19 cellular contexts compared by ENCODE assay signal in genomic region chr11:96273507-96273906, GRCh38.
DNase-seq lines count a peak whose midpoint lies in the region; ATAC-seq, FAIRE-seq and TF ChIP-seq lines count a peak whose summit lies in the region.
"Had no signal": no experiment of that assay in that cellular context is flagged by ENCODE, and none has a peak within 500 bp of the region (broad histone marks: within the 10 kb centered on the region; RNA-seq: fewer than 3 reads in every experiment).

No MANE protein-coding gene starts in this region.

- 100% methylated on average over 1 of the region's 1 CpG for WGBS in HepG2 (ENCODE audit: low lambda C conversion rate)
- 89% methylated on average over 1 of the region's 1 CpG for WGBS in right lobe of liver (ENCODE audit: insufficient coverage, low coverage, low lambda C conversion rate, missing lambda C conversion rate)
- WGBS in esophagus squamous epithelium, 2 donors: 89 to 100% methylated on average over 1 of the region's 1 CpG

- H3K4me3 ChIP-seq in HepG2 (replicated peaks in 1 of 3; ENCODE audit: insufficient read depth in 1 of 3, low read depth in 2 of 3, low read length in 3 of 3) (no peak overlapping the region), right lobe of liver (no peak overlapping the region), esophagus squamous epithelium (no peak overlapping the region)
- no peak overlapping the region for H3K4me3 ChIP-seq in effector memory CD4-positive, alpha-beta T cell (ENCODE audit: insufficient read depth, low read depth, low read length, poor library complexity, severe bottlenecking)
- H3K4me3 ChIP-seq: BLaER1 treated with 17β-estradiol and CSF1 and Interleukin-3, amounts not matched to agents 10 nM and 100 nM; GM12878; Peyer's patch had no signal

- no peak overlapping the region for H3K9ac ChIP-seq in HepG2 (ENCODE audit: insufficient read depth, low read depth, low read length)
- H3K9ac ChIP-seq: BLaER1 treated with 17β-estradiol and CSF1 and Interleukin-3, amounts not matched to agents 10 nM and 100 nM had no signal

- no peaks in the 10 kb centered on the region for H4K20me1 ChIP-seq in HepG2 (ENCODE audit: insufficient read depth, low read length)

- CTCF ChIA-PET in HepG2 (lab: Yijun Ruan, JAX; ENCODE audit: low intra/inter-chr PET ratio, low total read pairs): no interaction called here

- no peak overlapping the region for H3K4me3 Mint-ChIP-seq in osteocyte (ENCODE audit: unreplicated experiment)

- ATAC-seq in HepG2: no peak
- no peak for ATAC-seq in right lobe of liver
- no peak for ATAC-seq in HG02938 (IDR thresholded peaks at IDR 0.05; ENCODE audit: unreplicated experiment)

- no peak overlapping the region for H2AFZ ChIP-seq in HepG2 (ENCODE audit: low read length)

- intact Hi-C loops in HepG2 (cut with micrococcal nuclease; ENCODE audit: unreplicated experiment) (no loop called here), right lobe of liver (cut with DNase I) (no loop called here), esophagus squamous epithelium (cut with DNase I) (no loop called here)

- in situ Hi-C loops in HepG2 (cut with HindIII; ENCODE audit: extremely low pct_ligation_motif_present, low pct_unique_long_range_greater_than_20kb): no loop called here

- no peaks in the 10 kb centered on the region for H3K9me3 ChIP-seq in HepG2 (ENCODE audit: low read length)
- no peaks in the 10 kb centered on the region for H3K9me3 ChIP-seq in right lobe of liver
- no peaks in the 10 kb centered on the region for H3K9me3 ChIP-seq in effector memory CD4-positive, alpha-beta T cell (ENCODE audit: control insufficient read depth, low read length)
- no peaks in the 10 kb centered on the region for H3K9me3 ChIP-seq in esophagus squamous epithelium
- H3K9me3 ChIP-seq: Peyer's patch had no signal

- DNase-seq in HepG2 (ENCODE audit: low spot score) (no peak), right lobe of liver (no peak), osteocyte (ENCODE audit: extremely low spot score, unreplicated experiment) (no peak), esophagus squamous epithelium (lab: John Stamatoyannopoulos, UW) (no peak), NCI-H526 treated with DMSO at 0.1 percent for 48 hours (lab: John Stamatoyannopoulos, UW) (no peak), HTR-8/SVneo (ENCODE audit: insufficient read length, low spot score) (no peak)
- DNase-seq in effector memory CD4-positive, alpha-beta T cell: no peak
- DNase-seq: 8988T, MM.1S, NCI-H1105, NCI-H187, NCI-H446 treated with DMSO at 0.1 percent for 48 hours, NCI-H82, Peyer's patch, SHP77 treated with DMSO at 0.1 percent for 48 hours had no signal

- FAIRE-seq in HepG2 (lab: Jason Lieb, UNC): no peak
- no peak for FAIRE-seq in HTR-8/SVneo (lab: Jason Lieb, UNC)

- no peak overlapping the region for H3K4me2 ChIP-seq in HepG2 (ENCODE audit: low read depth, low read length)
- H3K4me2 ChIP-seq: BLaER1 treated with 17β-estradiol and CSF1 and Interleukin-3, amounts not matched to agents 10 nM and 100 nM had no signal

- TF ChIP-seq CTCF in HepG2 (CRISPR knock-in tag; IDR thresholded peaks at IDR 0.05) (no peak), right lobe of liver (IDR thresholded peaks at IDR 0.05) (no peak), osteocyte (IDR thresholded peaks at IDR 0.05) (no peak), esophagus squamous epithelium (IDR thresholded peaks at IDR 0.05) (no peak)

- POLR2A ChIA-PET in HepG2 (lab: Yijun Ruan, JAX): no interaction called here

- TF ChIP-seq RAD21 in HepG2 (CRISPR knock-in tag; IDR thresholded peaks at IDR 0.05): no peak

- no peaks in the 10 kb centered on the region for H3K9me3 Mint-ChIP-seq in osteocyte (ENCODE audit: unreplicated experiment)

- no peak for TF ChIP-seq EP300 in HepG2 (IDR thresholded peaks at IDR 0.05; ENCODE audit: low read depth in 2 of 2, low read length in 2 of 2)
- TF ChIP-seq EP300 in HepG2 (CRISPR knock-in tag; IDR thresholded peaks at IDR 0.05; ENCODE audit: borderline replicate concordance): no peak

- H3K79me2 ChIP-seq in HepG2 (ENCODE audit: insufficient read depth, low read length): peaks cover 2% of the 10 kb centered on the region

- H3K4me1 ChIP-seq in HepG2 (ENCODE audit: insufficient read depth, low read length) (0 out of 2 replicates have a peak, but pooled peaks cover 6% of the 10 kb centered on the region), right lobe of liver (no peaks in the 10 kb centered on the region), esophagus squamous epithelium (peaks cover 4 to 50% (median 11%) of the 10 kb centered on the region in 3 donors)
- H3K4me1 ChIP-seq in effector memory CD4-positive, alpha-beta T cell (ENCODE audit: control insufficient read depth, insufficient read depth, low read length, poor library complexity, severe bottlenecking): peaks cover 5% of the 10 kb centered on the region

- H3K36me3 ChIP-seq in HepG2 (replicated peaks in 1 of 2; ENCODE audit: control insufficient read depth in 1 of 2, insufficient read depth in 2 of 2, low read length in 2 of 2) (peaks cover 5 to 6% of the 10 kb centered on the region in 2 experiments; a peak in 4 of 5 replicates), right lobe of liver (no peaks in the 10 kb centered on the region), esophagus squamous epithelium (peaks cover 0 to 13% (median 0%) of the 10 kb centered on the region in 3 donors)
- H3K36me3 ChIP-seq in effector memory CD4-positive, alpha-beta T cell (ENCODE audit: control insufficient read depth, insufficient read depth, low read length): peaks cover 3% of the 10 kb centered on the region
- H3K36me3 ChIP-seq: Peyer's patch had no signal

- H3K27me3 ChIP-seq in HepG2 (ENCODE audit: control insufficient read depth in 1 of 2, insufficient read depth in 2 of 2, low read length in 2 of 2) (no peaks in the 10 kb centered on the region), right lobe of liver (no peaks in the 10 kb centered on the region), esophagus squamous epithelium (no peaks in the 10 kb centered on the region)
- H3K27me3 ChIP-seq in effector memory CD4-positive, alpha-beta T cell (replicated peaks; ENCODE audit: control insufficient read depth, insufficient read depth, low read length, poor library complexity, severe bottlenecking): no peaks in the 10 kb centered on the region
- H3K27me3 ChIP-seq: BLaER1 treated with 17β-estradiol and CSF1 and Interleukin-3, amounts not matched to agents 10 nM and 100 nM; Peyer's patch had no signal

- no TSS peak for BruUV-seq in HepG2 (replicated peaks; lab: Mats Ljungman, UMichigan)

- H3K36me3 Mint-ChIP-seq in osteocyte (ENCODE audit: unreplicated experiment): peaks cover 13% of the 10 kb centered on the region

- TF ChIP-seq POLR2A in HepG2 (IDR thresholded peaks at IDR 0.05; ENCODE audit: insufficient read depth in 1 of 2, low read depth in 2 of 2, low read length in 2 of 2) (no peak), right lobe of liver (IDR thresholded peaks at IDR 0.05) (no peak), esophagus squamous epithelium (IDR thresholded peaks at IDR 0.05) (no peak)

- H3K27ac Mint-ChIP-seq in osteocyte (ENCODE audit: unreplicated experiment): peak overlapping the region; percentile 87

- peaks cover 40% of the 10 kb centered on the region for H3K4me1 Mint-ChIP-seq in osteocyte (ENCODE audit: unreplicated experiment)

- no peaks in the 10 kb centered on the region for H3K27me3 Mint-ChIP-seq in osteocyte (ENCODE audit: unreplicated experiment)

- H3K27ac ChIP-seq in HepG2 (ENCODE audit: extremely low read length, insufficient read depth, low read length) (no peak overlapping the region), right lobe of liver (no peak overlapping the region), esophagus squamous epithelium (peak overlapping the region in 2 of 4 donors; percentile 77 to 79)
- H3K27ac ChIP-seq in effector memory CD4-positive, alpha-beta T cell (ENCODE audit: insufficient read depth, low read length, poor library complexity, severe bottlenecking): peak overlapping the region; percentile 40
- H3K27ac ChIP-seq: BLaER1 treated with 17β-estradiol and CSF1 and Interleukin-3, amounts not matched to agents 10 nM and 100 nM; HL-60; Peyer's patch had no signal

TF ChIP-seq in HepG2, 621 proteins besides CTCF, POLR2A, EP300 and RAD21:
- TF ChIP-seq CREBL2 (CRISPR knock-in tag; IDR thresholded peaks at IDR 0.05; ENCODE audit: borderline replicate concordance) (no peak), CEBPB (IDR thresholded peaks at IDR 0.05; ENCODE audit: borderline replicate concordance, low read depth, low read length) (no peak), ZNF629 (CRISPR knock-in tag; conservative IDR thresholded peaks at IDR 0.05) (peak; percentile 84), ZNF597 (CRISPR knock-in tag; IDR thresholded peaks at IDR 0.05) (no peak), PRMT3 (CRISPR knock-in tag; IDR thresholded peaks at IDR 0.05; ENCODE audit: borderline replicate concordance, low read depth) (no peak), CHD4 (IDR thresholded peaks at IDR 0.05; ENCODE audit: borderline replicate concordance, low read length) (peak; percentile 70; the same call in 1 of the 2 replicates)
